ENCODE assay signal across 8 cellular contexts in genomic region chr19:49451430-49452181, GRCh38. TPM values are rescaled to one million over a fixed set of nuclear protein-coding genes. Genes with fewer than 3 reads are reported as not detected.
DNase-seq lines count a peak whose midpoint lies in the region; ATAC-seq and TF ChIP-seq lines count a peak whose summit lies in the region.

PIH1D1 (minus strand) TSS chr19:49451814; CDS start chr19:49451574, 240 bp downstream.

- H3K4me3 Mint-ChIP-seq in CD14-positive monocyte = peak within 1 kb of the TSS; percentile 95 to 100
- peak within 1 kb of the TSS; percentile 100 for H3K4me3 Mint-ChIP-seq in activated CD4-positive, alpha-beta memory T cell treated with anti-CD3 and anti-CD28 coated beads for 36 hours

- ATAC-seq in GM19395 (IDR thresholded peaks at IDR 0.05; ENCODE audit: unreplicated experiment) (peak; percentile 64), HG03575 (IDR thresholded peaks at IDR 0.05; ENCODE audit: extremely low read depth, insufficient number of reproducible peaks, low FRiP score, unreplicated experiment) (peak; percentile 51)

- peaks cover 44 to 52% of the 10 kb centered on the region in 2 donors for H3K36me3 Mint-ChIP-seq in CD14-positive monocyte
- peaks cover 40% of the 10 kb centered on the region for H3K36me3 Mint-ChIP-seq in activated CD4-positive, alpha-beta memory T cell treated with anti-CD3 and anti-CD28 coated beads for 36 hours

- H3K9me3 Mint-ChIP-seq in CD14-positive monocyte = peaks cover 0 to 2% (median 0%) of the 10 kb centered on the region in 7 donors
- no peaks in the 10 kb centered on the region for H3K9me3 Mint-ChIP-seq in activated CD4-positive, alpha-beta memory T cell treated with anti-CD3 and anti-CD28 coated beads for 36 hours

- POLR2A ChIA-PET in activated CD4-positive, alpha-beta memory T cell treated with anti-CD3 and anti-CD28 coated beads for 36 hours (lab: Charles Lee) = interaction anchor here (0.6 to 4.2 kb wide), 4 partner anchors 20 to 224 kb away, joined by 3 to 52 read pairs (median 6); partner anchors contain the start of genes FLT3LG and RPL13A

- CTCF ChIA-PET in activated CD4-positive, alpha-beta memory T cell treated with anti-CD3 and anti-CD28 coated beads for 36 hours (lab: Charles Lee) = interaction anchor here (0.7 to 5.1 kb wide), 9 partner anchors 9 to 150 kb away, joined by 3 to 29 read pairs (median 4); partner anchors contain the start of gene FLT3LG

- H3K27ac Mint-ChIP-seq in CD14-positive monocyte = peak within 1 kb of the TSS; percentile 99 to 100 (median 100)
- H3K27ac Mint-ChIP-seq in activated CD4-positive, alpha-beta memory T cell treated with anti-CD3 and anti-CD28 coated beads for 36 hours = peak within 1 kb of the TSS; percentile 99

- DNase-seq in CD14-positive monocyte (ENCODE audit: low spot score) (peak; percentile 95), NCI-H82 treated with DMSO at 0.1 percent for 48 hours (lab: John Stamatoyannopoulos, UW; ENCODE audit: unreplicated experiment) (peak; percentile 100), ecto neural progenitor cell (ENCODE audit: low spot score) (peak; percentile 95), lower leg skin (ENCODE audit: low spot score in 2 of 2) (peak; percentile 99)
- DNase-seq in activated CD4-positive, alpha-beta memory T cell treated with anti-CD3 and anti-CD28 coated beads for 36 hours = peak; percentile 98
- peak; percentile 89 to 93 for DNase-seq in stimulated activated CD4-positive, alpha-beta T cell treated with anti-CD3 and anti-CD28 coated beads, Interleukin-4, amount 100 ng/mL, for 48 hours (ENCODE audit: low read depth in 2 of 2)

- H3K4me1 Mint-ChIP-seq in CD14-positive monocyte = peaks cover 39% of the 10 kb centered on the region
- peaks cover 38% of the 10 kb centered on the region for H3K4me1 Mint-ChIP-seq in activated CD4-positive, alpha-beta memory T cell treated with anti-CD3 and anti-CD28 coated beads for 36 hours (ENCODE audit: low read depth)

- peak within 1 kb of the TSS; percentile 50 for H3K4me3 ChIP-seq in lower leg skin (ENCODE audit: low read depth, poor library complexity, severe bottlenecking)

- WGBS in lower leg skin, 2 donors = 1 to 2% methylated on average over 42 of the region's 42 CpGs

- intact Hi-C loops in CD14-positive monocyte (cut with micrococcal nuclease) (loop anchor here (5.0 to 10.0 kb wide), 3 partner anchors 36 to 367 kb away; partner anchors contain the start of genes RPL13A (in 1 of the 2), RPS11 (in 1 of the 2) and SNRNP70 (in 1 of the 2)), lower leg skin (cut with DNase I; ENCODE audit: low total_unique reads) (no loop called here)
- intact Hi-C loops in activated CD4-positive, alpha-beta memory T cell treated with anti-CD3 and anti-CD28 coated beads for 36 hours (cut with micrococcal nuclease) = loop anchor here (2.0 to 5.0 kb wide), 3 partner anchors 119 to 573 kb away; partner anchors contain the start of genes SCAF1 and VRK3

- H3K27me3 Mint-ChIP-seq in CD14-positive monocyte (ENCODE audit: low read depth in 3 of 3) = peaks cover 0 to 3% (median 0%) of the 10 kb centered on the region in 3 donors
- no peaks in the 10 kb centered on the region for H3K27me3 Mint-ChIP-seq in activated CD4-positive, alpha-beta memory T cell treated with anti-CD3 and anti-CD28 coated beads for 36 hours

- TF ChIP-seq POLR2A in lower leg skin (IDR thresholded peaks at IDR 0.05) = no peak

- TF ChIP-seq CTCF in CD14-positive monocyte (IDR thresholded peaks at IDR 0.05) (no peak), lower leg skin (IDR thresholded peaks at IDR 0.05) (no peak)

RNA-seq across cellular contexts. Expression of gene PIH1D1, which starts in this region (rescaled TPM):
- 10 to 100 TPM; 62.3 to 83.9 TPM for polyA plus RNA-seq in CD14-positive monocyte
- total RNA-seq in activated CD4-positive, alpha-beta memory T cell treated with anti-CD3 and anti-CD28 coated beads for 36 hours = 100 to 1,000 TPM; 117 to 129 TPM
- total RNA-seq in lower leg skin = 100 to 1,000 TPM in 3 of 4 donors, 10 to 100 TPM in 1; 79.6 to 144 (median 118) TPM

Comparison
In these comparisons a context has a peak if more than half of its experiments do, and no peak if none do; other contexts are left out.
1. Peak in every context shown above with its lines: DNase-seq, ATAC-seq and H3K4me3 ChIP-seq.